ENCODE assay signal across 17 cellular contexts in genomic region chrX:97322401-97322800, GRCh38.
DNase-seq lines count a peak whose midpoint lies in the region; ATAC-seq and TF ChIP-seq lines count a peak whose summit lies in the region.
"Had no signal": no experiment of that assay in that cellular context is flagged by ENCODE, and none has a peak within 500 bp of the region (broad histone marks: within the 10 kb centered on the region; RNA-seq: fewer than 3 reads in every experiment).

No MANE protein-coding gene starts in this region.

- peak; percentile 53 for ATAC-seq in left colon
- ATAC-seq in HG03108 (IDR thresholded peaks at IDR 0.05; ENCODE audit: unreplicated experiment), result no peak

- no peak for TF ChIP-seq CTCF in choroid plexus epithelial cell (conservative IDR thresholded peaks at IDR 0.05; ENCODE audit: low read depth, low read length)

- intact Hi-C loops in left colon (cut with DNase I, micrococcal nuclease), result no loop called here

- no peak overlapping the region for H3K4me3 ChIP-seq in choroid plexus epithelial cell (ENCODE audit: low read depth, low read length)

- peak; percentile 5 for DNase-seq in ELR (ENCODE audit: low read depth)
- peak; percentile 31 for DNase-seq in M059J (ENCODE audit: low read depth)
- DNase-seq in choroid plexus epithelial cell (ENCODE audit: low read depth), result peak; percentile 6
- DNase-seq in left colon, result no peak
- no peak for DNase-seq in NCI-H146 treated with DMSO at 0.1 percent for 48 hours (lab: John Stamatoyannopoulos, UW; ENCODE audit: unreplicated experiment)
- DNase-seq in activated T-cell treated with anti-CD3 and anti-CD28 coated beads, Interleukin-2, amount 50 U/mL, for 48 hours, result no peak
- no peak for DNase-seq in GM03348 (ENCODE audit: low spot score)
- DNase-seq: CD4-positive, alpha-beta T cell; GF-D8; NCI-H1092 treated with DMSO at 0.1 percent for 48 hours; NCI-H1436 treated with DMSO at 0.1 percent for 48 hours; NCI-H2029; NCI-H2227 treated with DMSO at 0.1 percent for 48 hours; NCI-H510A; SHP77 treated with DMSO at 0.1 percent for 48 hours; SK-N-SH had no signal

Comparison
In these comparisons a context has a peak if more than half of its experiments do, and no peak if none do; other contexts are left out.
1. DNase-seq: peak in ELR (single experiment), M059J (single experiment) and choroid plexus epithelial cell (single experiment); none in left colon (0 of 2), NCI-H146 treated with DMSO at 0.1 percent for 48 hours (single experiment), activated T-cell treated with anti-CD3 and anti-CD28 coated beads, Interleukin-2, amount 50 U/mL, for 48 hours (0 of 2) and GM03348 (single experiment).